In the genomic region with DNA sequence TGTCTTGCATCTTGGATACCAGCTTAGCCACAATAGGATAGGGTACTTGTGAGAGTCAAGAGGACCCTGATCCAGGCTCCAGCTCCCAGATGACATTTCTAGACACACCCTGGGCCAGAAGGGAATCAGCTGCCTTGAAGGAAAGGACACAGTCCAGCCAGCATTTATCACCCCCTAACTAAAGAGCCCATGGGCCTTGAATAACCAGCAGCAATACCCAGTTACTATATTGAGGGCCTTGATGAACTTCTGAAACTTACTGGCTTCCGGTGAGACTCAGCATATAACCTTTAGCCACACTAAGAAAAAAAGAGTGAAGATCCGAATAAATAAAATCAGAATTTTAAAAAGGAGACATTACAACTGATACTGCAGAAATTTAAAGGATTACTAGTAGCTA, we compare ENCODE assay signal across 25 cellular contexts.
"Had no signal": no experiment of that assay in that cellular context is flagged by ENCODE, and none has a peak within 500 bp of the region (broad histone marks: within the 10 kb centered on the region; RNA-seq: fewer than 3 reads in every experiment).

No MANE protein-coding gene starts in this region.

- FAIRE-seq: small intestine, urothelium cell line had no signal

- H3K4me1 ChIP-seq: neural progenitor cell, parathyroid adenoma, psoas muscle, right lobe of liver, sigmoid colon, stomach, thyroid gland, tibial nerve, upper lobe of left lung, vagina had no signal

- H3K9me3 ChIP-seq: ovary, psoas muscle, right lobe of liver, sigmoid colon, thoracic aorta, thyroid gland, upper lobe of left lung, vagina had no signal

- H3K4me2 ChIP-seq: neural progenitor cell had no signal

- H3K36me3 ChIP-seq: neural progenitor cell, ovary, right lobe of liver, sigmoid colon, stomach, thoracic aorta, thyroid gland, tibial nerve, upper lobe of left lung, vagina had no signal

- H3K9ac ChIP-seq: neural progenitor cell, parathyroid adenoma had no signal

- H3K27me3 ChIP-seq: neural progenitor cell, right lobe of liver, sigmoid colon, stomach, thyroid gland, tibial nerve, upper lobe of left lung, vagina had no signal

- DNase-seq: natural killer cell; occipital lobe; ovary; posterior cingulate gyrus; psoas muscle; right cardiac atrium; right lobe of liver; sigmoid colon; small intestine; stimulated activated CD4-positive, alpha-beta T cell treated with anti-CD3 and anti-CD28 coated beads, Interleukin-15, amount 100 ng/mL, for 24 hours; stimulated activated CD4-positive, alpha-beta T cell treated with anti-CD3 and anti-CD28 coated beads, Interleukin-2, amount 100 ng/mL, for 24 hours; stimulated activated CD4-positive, alpha-beta T cell treated with anti-CD3 and anti-CD28 coated beads, Interleukin-2, amount 100 ng/mL, for 48 hours; stimulated activated CD4-positive, alpha-beta T cell treated with anti-CD3 and anti-CD28 coated beads, Interleukin-4, amount 100 ng/mL, for 24 hours; stimulated activated naive B cell treated with anti-CD40 and anti-IgM and Interleukin-4, amounts not matched to agents 10 μg/mL and 1 μg/mL and 100 μg/mL, for 72 hours; stimulated activated naive CD4-positive, alpha-beta T cell treated with Interleukin-2 at 50 U/mL for 16 hours; stomach; thyroid gland; trophoblast cell; upper lobe of left lung had no signal

- H3K4me3 ChIP-seq: neural progenitor cell, ovary, psoas muscle, right lobe of liver, sigmoid colon, stomach, thoracic aorta, thyroid gland, tibial nerve, upper lobe of left lung, vagina had no signal

- H2AFZ ChIP-seq: neural progenitor cell, parathyroid adenoma had no signal

- H3K79me2 ChIP-seq: parathyroid adenoma had no signal

- H3K27ac ChIP-seq: neural progenitor cell, ovary, parathyroid adenoma, psoas muscle, right lobe of liver, sigmoid colon, stomach, thoracic aorta, thyroid gland, tibial nerve, upper lobe of left lung, vagina had no signal
